In the genomic region with DNA sequence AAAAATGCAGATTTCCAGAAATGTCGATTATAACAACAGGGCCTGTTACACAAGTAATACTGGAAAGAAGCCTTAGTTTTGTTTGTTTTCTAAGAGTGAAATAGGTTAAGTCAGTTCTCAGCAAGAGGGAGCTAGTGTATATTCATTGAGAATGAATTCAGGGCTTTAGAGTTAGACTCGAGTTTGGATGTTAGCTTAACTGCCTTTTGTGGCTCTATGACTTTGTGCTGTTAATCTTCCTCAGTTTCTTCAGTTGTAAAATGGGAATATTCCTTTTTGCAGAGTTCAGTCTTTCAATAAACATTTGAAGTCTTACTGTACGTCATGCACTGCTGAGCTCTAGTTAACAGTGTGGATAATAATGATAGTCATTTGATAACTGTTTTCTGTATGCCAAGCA, we compare ENCODE assay signal across 1 cellular context.
TF ChIP-seq lines count a peak whose summit lies in the region.

No MANE protein-coding gene starts in this region.

TF ChIP-seq in IMR-90, 13 proteins besides CTCF, POLR2A, EP300 and RAD21 (continued from another document):
- TF ChIP-seq, protein P1, sequence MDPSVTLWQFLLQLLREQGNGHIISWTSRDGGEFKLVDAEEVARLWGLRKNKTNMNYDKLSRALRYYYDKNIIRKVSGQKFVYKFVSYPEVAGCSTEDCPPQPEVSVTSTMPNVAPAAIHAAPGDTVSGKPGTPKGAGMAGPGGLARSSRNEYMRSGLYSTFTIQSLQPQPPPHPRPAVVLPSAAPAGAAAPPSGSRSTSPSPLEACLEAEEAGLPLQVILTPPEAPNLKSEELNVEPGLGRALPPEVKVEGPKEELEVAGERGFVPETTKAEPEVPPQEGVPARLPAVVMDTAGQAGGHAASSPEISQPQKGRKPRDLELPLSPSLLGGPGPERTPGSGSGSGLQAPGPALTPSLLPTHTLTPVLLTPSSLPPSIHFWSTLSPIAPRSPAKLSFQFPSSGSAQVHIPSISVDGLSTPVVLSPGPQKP (IDR thresholded peaks at IDR 0.05; ENCODE audit: borderline replicate concordance, low read depth, low read length): no peak
- TF ChIP-seq MAZ (IDR thresholded peaks at IDR 0.05; ENCODE audit: borderline replicate concordance, low read depth, low read length) (no peak), RFX5 (IDR thresholded peaks at IDR 0.05; ENCODE audit: low read depth, low read length) (no peak), SMC3 (IDR thresholded peaks at IDR 0.05; ENCODE audit: low read depth, low read length) (no peak), MXI1 (IDR thresholded peaks at IDR 0.05; ENCODE audit: borderline replicate concordance, low read depth, low read length) (no peak), CEBPB (IDR thresholded peaks at IDR 0.05; ENCODE audit: low read depth, low read length) (no peak), RCOR1 (IDR thresholded peaks at IDR 0.05; ENCODE audit: insufficient replicate concordance, low read length) (no peak), CHD1 (IDR thresholded peaks at IDR 0.05; ENCODE audit: low read depth, low read length) (no peak)
- TF ChIP-seq, protein P2, sequence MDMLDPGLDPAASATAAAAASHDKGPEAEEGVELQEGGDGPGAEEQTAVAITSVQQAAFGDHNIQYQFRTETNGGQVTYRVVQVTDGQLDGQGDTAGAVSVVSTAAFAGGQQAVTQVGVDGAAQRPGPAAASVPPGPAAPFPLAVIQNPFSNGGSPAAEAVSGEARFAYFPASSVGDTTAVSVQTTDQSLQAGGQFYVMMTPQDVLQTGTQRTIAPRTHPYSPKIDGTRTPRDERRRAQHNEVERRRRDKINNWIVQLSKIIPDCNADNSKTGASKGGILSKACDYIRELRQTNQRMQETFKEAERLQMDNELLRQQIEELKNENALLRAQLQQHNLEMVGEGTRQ (IDR thresholded peaks at IDR 0.05; ENCODE audit: low read depth, low read length): no peak
